25 cellular contexts compared by ENCODE assay signal in genomic region chr6:140160909-140161308, GRCh38.
DNase-seq lines count a peak whose midpoint lies in the region; ATAC-seq, FAIRE-seq and TF ChIP-seq lines count a peak whose summit lies in the region.
"Had no signal": no experiment of that assay in that cellular context is flagged by ENCODE, and none has a peak within 500 bp of the region (broad histone marks: within the 10 kb centered on the region; RNA-seq: fewer than 3 reads in every experiment).

No MANE protein-coding gene starts in this region.

- intact Hi-C loops in pancreas (cut with DNase I) = no loop called here

- no peaks in the 10 kb centered on the region for H3K9me3 Mint-ChIP-seq in activated naive CD4-positive, alpha-beta T cell treated with anti-CD3 and anti-CD28 coated beads, Interleukin-2, amount 10 ng/mL, durations not matched to agents 7 days and 5 days

- no peaks in the 10 kb centered on the region for H3K4me1 ChIP-seq in pancreas
- H3K4me1 ChIP-seq: A549; BE2C; BLaER1 treated with 17β-estradiol and CSF1 and Interleukin-3, amounts not matched to agents 10 nM and 100 nM had no signal

- no peaks in the 10 kb centered on the region for H3K9me3 ChIP-seq in pancreas
- H3K9me3 ChIP-seq: A549; BE2C; BLaER1 treated with 17β-estradiol and CSF1 and Interleukin-3, amounts not matched to agents 10 nM and 100 nM had no signal

- H3K27ac ChIP-seq in pancreas = no peak overlapping the region
- H3K27ac ChIP-seq: 22Rv1; A549; BLaER1 treated with 17β-estradiol and CSF1 and Interleukin-3, amounts not matched to agents 10 nM and 100 nM; GM23248 had no signal

- TF ChIP-seq CTCF in pancreas (IDR thresholded peaks at IDR 0.05) = no peak

- peak; percentile 80 for FAIRE-seq in A204.1 (lab: Jason Lieb, UNC)
- peak; percentile 71 for FAIRE-seq in TTC549 (lab: Jason Lieb, UNC)
- FAIRE-seq in frontal cortex (lab: Jason Lieb, UNC) = peak; percentile 94
- peak; percentile 17 for FAIRE-seq in pancreas (lab: Jason Lieb, UNC)
- FAIRE-seq: A549, GM12892, GM19239, H1 had no signal

- no peak overlapping the region for H3K4me3 Mint-ChIP-seq in activated naive CD4-positive, alpha-beta T cell treated with anti-CD3 and anti-CD28 coated beads, Interleukin-2, amount 10 ng/mL, durations not matched to agents 7 days and 5 days
- H3K4me3 Mint-ChIP-seq: CD4-positive, alpha-beta memory T cell had no signal

- 54 to 75% methylated on average over 1 of the region's 1 CpG for WGBS in pancreas, 2 donors

- H3K36me3 Mint-ChIP-seq in activated naive CD4-positive, alpha-beta T cell treated with anti-CD3 and anti-CD28 coated beads, Interleukin-2, amount 10 ng/mL, durations not matched to agents 7 days and 5 days = no peaks in the 10 kb centered on the region
- H3K36me3 Mint-ChIP-seq: CD4-positive, alpha-beta memory T cell had no signal

- CTCF ChIA-PET in activated naive CD4-positive, alpha-beta T cell treated with anti-CD3 and anti-CD28 coated beads, Interleukin-2, amount 10 ng/mL, durations not matched to agents 7 days and 5 days (lab: Charles Lee) = no interaction called here

- no peaks in the 10 kb centered on the region for H3K27me3 ChIP-seq in pancreas
- H3K27me3 ChIP-seq: BE2C; BLaER1 treated with 17β-estradiol and CSF1 and Interleukin-3, amounts not matched to agents 10 nM and 100 nM had no signal

- no peak overlapping the region for H3K4me3 ChIP-seq in pancreas
- H3K4me3 ChIP-seq: A549; BLaER1 treated with 17β-estradiol and CSF1 and Interleukin-3, amounts not matched to agents 10 nM and 100 nM; GM23248 had no signal

- H3K27me3 Mint-ChIP-seq in activated naive CD4-positive, alpha-beta T cell treated with anti-CD3 and anti-CD28 coated beads, Interleukin-2, amount 10 ng/mL, durations not matched to agents 7 days and 5 days = no peaks in the 10 kb centered on the region

- no peak for ATAC-seq in pancreas
- ATAC-seq: A549 had no signal

- no peaks in the 10 kb centered on the region for H3K4me1 Mint-ChIP-seq in activated naive CD4-positive, alpha-beta T cell treated with anti-CD3 and anti-CD28 coated beads, Interleukin-2, amount 10 ng/mL, durations not matched to agents 7 days and 5 days
- H3K4me1 Mint-ChIP-seq: CD4-positive, alpha-beta memory T cell had no signal

- no peak for DNase-seq in frontal cortex (ENCODE audit: low spot score in 2 of 2)
- DNase-seq in pancreas = no peak
- DNase-seq in activated naive CD4-positive, alpha-beta T cell treated with anti-CD3 and anti-CD28 coated beads, Interleukin-2, amount 10 ng/mL, durations not matched to agents 7 days and 5 days = no peak
- no peak for DNase-seq in cerebellar nuclear complex (lab: John Stamatoyannopoulos, UW)
- no peak for DNase-seq in C1 segment of cervical spinal cord (lab: John Stamatoyannopoulos, UW)
- DNase-seq in HPDE6-E6E7 (ENCODE audit: extremely low spot score) = no peak
- DNase-seq: ACHN; AML-193; BE2C; Calu3; CD4-positive, alpha-beta memory T cell; COR-L47; DMS53; DMS79 treated with DMSO at 0.1 percent for 48 hours; GM23248; H7; HCEC 1CT had no signal

- no peak overlapping the region for H3K27ac Mint-ChIP-seq in activated naive CD4-positive, alpha-beta T cell treated with anti-CD3 and anti-CD28 coated beads, Interleukin-2, amount 10 ng/mL, durations not matched to agents 7 days and 5 days
- H3K27ac Mint-ChIP-seq: CD4-positive, alpha-beta memory T cell had no signal

- no peaks in the 10 kb centered on the region for H3K36me3 ChIP-seq in pancreas
- H3K36me3 ChIP-seq: BE2C; BLaER1 treated with 17β-estradiol and CSF1 and Interleukin-3, amounts not matched to agents 10 nM and 100 nM had no signal
